In genomic region chr19:5904302-5905071, GRCh38 we compare ENCODE assay signal across 8 cellular contexts. TPM values are rescaled to one million over a fixed set of nuclear protein-coding genes. Genes with fewer than 3 reads are reported as not detected.
DNase-seq lines count a peak whose midpoint lies in the region; ATAC-seq, FAIRE-seq and TF ChIP-seq lines count a peak whose summit lies in the region.

Gene VMAC (plus strand): TSS chr19:5904872. CDS start chr19:5904891, 19 bp downstream.

- peak; percentile 100 for FAIRE-seq in G401.6 (lab: Jason Lieb, UNC)

- TF ChIP-seq EP300 in neural cell (conservative IDR thresholded peaks at IDR 0.05; ENCODE audit: poor library complexity, severe bottlenecking) = no peak

- 0 out of 2 replicates have a peak, but pooled peaks cover 6% of the 10 kb centered on the region for H3F3A ChIP-seq in MM.1S (ENCODE audit: insufficient read depth, low read length)
- H3F3A ChIP-seq in neural cell (ENCODE audit: insufficient read depth, low read length, poor library complexity, severe bottlenecking) = no peaks in the 10 kb centered on the region

- peak within 1 kb of the TSS; percentile 95 for H3K4me3 ChIP-seq in MM.1S (ENCODE audit: low read length)
- H3K4me3 ChIP-seq in foreskin fibroblast (ENCODE audit: low read depth in 1 of 2, low read length in 2 of 2) = peak within 1 kb of the TSS; percentile 100
- peak within 1 kb of the TSS; percentile 82 for H3K4me3 ChIP-seq in neural cell (ENCODE audit: low read length)

- peak within 1 kb of the TSS; percentile 91 for H2AFZ ChIP-seq in MM.1S (ENCODE audit: low read length)
- H2AFZ ChIP-seq in neural cell (ENCODE audit: low read depth, low read length) = peak within 1 kb of the TSS; percentile 70

- no peaks in the 10 kb centered on the region for H3K27me3 Mint-ChIP-seq in stimulated activated naive CD8-positive, alpha-beta T cell treated with anti-CD3 and anti-CD28 coated beads, Interleukin-15, amount 100 ng/mL, for 72 hours

- H3K4me3 Mint-ChIP-seq in stimulated activated naive CD8-positive, alpha-beta T cell treated with anti-CD3 and anti-CD28 coated beads, Interleukin-15, amount 100 ng/mL, for 72 hours = peak within 1 kb of the TSS; percentile 98 to 99

- H3K4me1 ChIP-seq in MM.1S (ENCODE audit: low read length) = peaks cover 5% of the 10 kb centered on the region; the same call in 1 of the 2 replicates

- H3K36me3 ChIP-seq in MM.1S (replicated peaks; ENCODE audit: insufficient read depth, low read length) (peaks cover 4% of the 10 kb centered on the region; the same call in 1 of the 2 replicates), neural cell (ENCODE audit: insufficient read depth, low read length) (no peaks in the 10 kb centered on the region)

- peak; percentile 36 for TF ChIP-seq RAD21 in neural cell (conservative IDR thresholded peaks at IDR 0.05)

- DNase-seq in HCEC 1CT (peak; percentile 100), MM.1S (peak; percentile 100), SHP77 treated with DMSO at 0.1 percent for 48 hours (lab: John Stamatoyannopoulos, UW) (peak; percentile 99), foreskin fibroblast (peak; percentile 100)
- peak; percentile 100 for DNase-seq in activated gamma-delta T cell treated with anti-CD3 and anti-CD28 coated beads, Interleukin-2, amount 50 U/mL, for 16 hours (ENCODE audit: low read depth)
- peak; percentile 100 for DNase-seq in stimulated activated naive CD8-positive, alpha-beta T cell treated with anti-CD3 and anti-CD28 coated beads, Interleukin-15, amount 100 ng/mL, for 72 hours

- H3K4me2 ChIP-seq in MM.1S (ENCODE audit: low read depth, low read length) (peak within 1 kb of the TSS; percentile 83), neural cell (ENCODE audit: low read length) (peak within 1 kb of the TSS; percentile 64)

- H3K9me2 ChIP-seq in MM.1S (replicated peaks; ENCODE audit: insufficient read depth, low read length) (no peaks in the 10 kb centered on the region), neural cell (ENCODE audit: insufficient read depth, low read length) (no peaks in the 10 kb centered on the region)

- no peaks in the 10 kb centered on the region for H3K27me3 ChIP-seq in MM.1S (replicated peaks; ENCODE audit: insufficient read depth, low read length)
- H3K27me3 ChIP-seq in neural cell (ENCODE audit: insufficient read depth, low read depth, low read length) = no peaks in the 10 kb centered on the region

- H3K9me3 ChIP-seq in MM.1S (replicated peaks; ENCODE audit: insufficient read depth, low read length) = no peaks in the 10 kb centered on the region
- H3K9me3 ChIP-seq in neural cell (ENCODE audit: low read length) = no peaks in the 10 kb centered on the region

- peaks cover 11% of the 10 kb centered on the region; the same call in 1 of the 2 replicates for H4K20me1 ChIP-seq in MM.1S (ENCODE audit: insufficient read depth, low read length)
- H4K20me1 ChIP-seq in neural cell (ENCODE audit: insufficient read depth) = no peaks in the 10 kb centered on the region

- H3K4me1 Mint-ChIP-seq in stimulated activated naive CD8-positive, alpha-beta T cell treated with anti-CD3 and anti-CD28 coated beads, Interleukin-15, amount 100 ng/mL, for 72 hours = peaks cover 66% of the 10 kb centered on the region

- peaks cover 50% of the 10 kb centered on the region for H3K79me2 ChIP-seq in MM.1S (ENCODE audit: low read length)
- H3K79me2 ChIP-seq in neural cell (replicated peaks; ENCODE audit: insufficient read depth, low read length) = peaks cover 22% of the 10 kb centered on the region

- ATAC-seq in stimulated activated naive CD8-positive, alpha-beta T cell treated with anti-CD3 and anti-CD28 coated beads, Interleukin-15, amount 100 ng/mL, for 72 hours = peak; percentile 86

- H3K27ac Mint-ChIP-seq in stimulated activated naive CD8-positive, alpha-beta T cell treated with anti-CD3 and anti-CD28 coated beads, Interleukin-15, amount 100 ng/mL, for 72 hours = peak within 1 kb of the TSS; percentile 99 to 100

- TF ChIP-seq CTCF in MM.1S (IDR thresholded peaks at IDR 0.05; ENCODE audit: low read length) = no peak
- TF ChIP-seq CTCF in foreskin fibroblast (IDR thresholded peaks at IDR 0.05; ENCODE audit: low read depth, low read length) = no peak
- no peak for TF ChIP-seq CTCF in neural cell (IDR thresholded peaks at IDR 0.05; ENCODE audit: poor library complexity, severe bottlenecking)

- H3K27ac ChIP-seq in MM.1S (ENCODE audit: low read length) (peak within 1 kb of the TSS; percentile 89), neural cell (ENCODE audit: low read length) (peak within 1 kb of the TSS; percentile 79)

- H3K9me3 Mint-ChIP-seq in stimulated activated naive CD8-positive, alpha-beta T cell treated with anti-CD3 and anti-CD28 coated beads, Interleukin-15, amount 100 ng/mL, for 72 hours = no peaks in the 10 kb centered on the region

- H3K9ac ChIP-seq in MM.1S (ENCODE audit: low read length) = peak within 1 kb of the TSS; percentile 98
- peak within 1 kb of the TSS; percentile 92 for H3K9ac ChIP-seq in neural cell (ENCODE audit: low read length)

TF ChIP-seq in neural cell, 6 proteins besides CTCF, POLR2A, EP300 and RAD21:
- TF ChIP-seq EZH2 (IDR thresholded peaks at IDR 0.05; ENCODE audit: borderline replicate concordance, insufficient read depth, low read length, poor library complexity, severe bottlenecking) (no peak), TAF1 (IDR thresholded peaks at IDR 0.05; ENCODE audit: low read depth) (no peak), POLR2AphosphoS5 (IDR thresholded peaks at IDR 0.05) (peak; percentile 17), MXI1 (conservative IDR thresholded peaks at IDR 0.05; ENCODE audit: poor library complexity, severe bottlenecking) (peak; percentile 77), SMC3 (conservative IDR thresholded peaks at IDR 0.05; ENCODE audit: poor library complexity) (no peak), REST (IDR thresholded peaks at IDR 0.05; ENCODE audit: borderline replicate concordance) (no peak)

RNA-seq across cellular contexts. Expression of gene VMAC, which starts in this region (rescaled TPM):
- 6.0 and 9.1 TPM in 2 replicates for polyA plus RNA-seq in neural cell
- polyA minus RNA-seq in neural cell = 5.4 and 5.6 TPM in 2 replicates

Comparison
In these comparisons a context has a peak if more than half of its experiments do, and no peak if none do; other contexts are left out.
1. Peak in every context shown above with its lines: DNase-seq, ATAC-seq, H3K4me3 ChIP-seq and H3K27ac ChIP-seq.